16 cellular contexts compared by ENCODE assay signal in genomic region chr12:49583361-49584094, GRCh38. TPM values are rescaled to one million over a fixed set of nuclear protein-coding genes. Genes with fewer than 3 reads are reported as not detected.
A peak's percentile ranks its signal among the peaks of the same experiment; 100 is the strongest.
DNase-seq lines count a peak whose midpoint lies in the region; ATAC-seq and TF ChIP-seq lines count a peak whose summit lies in the region.
"Had no signal": no experiment of that assay in that cellular context is flagged by ENCODE, and none has a peak within 500 bp of the region (broad histone marks: within the 10 kb centered on the region; RNA-seq: fewer than 3 reads in every experiment).

No MANE protein-coding gene starts in this region.

- TF ChIP-seq CTCF in tibial nerve (IDR thresholded peaks at IDR 0.05), result no peak

- WGBS in tibial nerve, 2 donors, result 62 to 64% methylated on average over 13 of the region's 13 CpGs

- no peak for TF ChIP-seq EP300 in tibial nerve (IDR thresholded peaks at IDR 0.05)

- peaks cover 0 to 54% (median 12%) of the 10 kb centered on the region in 4 donors for H3K4me1 ChIP-seq in tibial nerve

- TF ChIP-seq POLR2A in tibial nerve (IDR thresholded peaks at IDR 0.05), result no peak

- H3K27ac ChIP-seq in tibial nerve, result peak overlapping the region in 1 of 4 donors; percentile 54

- no peak overlapping the region for H3K4me3 ChIP-seq in tibial nerve
- H3K4me3 ChIP-seq: spleen had no signal

- no peaks in the 10 kb centered on the region for H3K9me3 ChIP-seq in tibial nerve
- H3K9me3 ChIP-seq: spleen had no signal

- H3K27me3 ChIP-seq in tibial nerve, result no peaks in the 10 kb centered on the region
- H3K27me3 ChIP-seq: spleen had no signal

- intact Hi-C loops in head of caudate nucleus (cut with DNase I), result no loop called here

- H3K36me3 ChIP-seq in tibial nerve, result peaks cover 0 to 18% (median 0%) of the 10 kb centered on the region in 3 donors

- DNase-seq in Ammon's horn (ENCODE audit: low spot score), result peak; percentile 47
- peak; percentile 82 for DNase-seq in SK-N-DZ (ENCODE audit: low spot score)
- peak in 26 of 42 donors; percentile 14 to 68 (median 32) for DNase-seq in head of caudate nucleus
- DNase-seq in pons (ENCODE audit: low spot score), result peak; percentile 35
- DNase-seq in tibial nerve (ENCODE audit: low spot score in 2 of 2), result no peak
- DNase-seq in stimulated activated CD4-positive, alpha-beta T cell treated with anti-CD3 and anti-CD28 coated beads, Interleukin-2, amount 100 ng/mL, for 24 hours, result no peak
- DNase-seq: activated CD4-positive, alpha-beta T cell treated with anti-CD3 and anti-CD28 coated beads for 4 hours; activated T-cell treated with anti-CD3 and anti-CD28 coated beads, Interleukin-2, amount 50 U/mL, for 4 hours; AML-193; H9; NCI-H2029; spleen; T-helper 17 cell had no signal

- ATAC-seq in HG02763 (IDR thresholded peaks at IDR 0.05; ENCODE audit: unreplicated experiment), result no peak
- no peak for ATAC-seq in HG02852 (IDR thresholded peaks at IDR 0.05; ENCODE audit: unreplicated experiment)
- ATAC-seq: activated T-cell treated with anti-CD3 and anti-CD28 coated beads, Interleukin-2, amount 50 U/mL, for 4 hours; T-helper 17 cell had no signal

RNA-seq across cellular contexts. Expression of gene MCRS1, which starts 15.6 kb away (rescaled TPM):
- 128 and 140 TPM in 2 replicates for polyA plus RNA-seq in SK-N-DZ (2014; cell fraction: cytosol; rRNA removed)
- polyA plus RNA-seq in SK-N-DZ (2014; cell fraction: nucleus; rRNA removed), result 202 and 227 TPM in 2 replicates
- total RNA-seq in tibial nerve, result 10 to 100 TPM; 42.0 to 67.2 (median 64.5) TPM

RNA-seq across cellular contexts. Expression of gene FAM186B, which starts 21.9 kb away (rescaled TPM):
- polyA plus RNA-seq in SK-N-DZ (2014; cell fraction: cytosol; rRNA removed), result 0.10 and 0.48 TPM in 2 replicates
- 0.25 TPM in 1 of 2 replicates, not detected in the other for polyA plus RNA-seq in SK-N-DZ (2014; cell fraction: nucleus; rRNA removed)
- total RNA-seq in tibial nerve, result under 1 TPM in 3 of 4 donors, not detected in 1; 0.42 to 0.98 (median 0.44) TPM

RNA-seq across cellular contexts. Expression of gene PRPF40B, which starts 39.8 kb away (rescaled TPM):
- polyA plus RNA-seq in SK-N-DZ (2014; cell fraction: cytosol; rRNA removed), result 11.2 and 12.7 TPM in 2 replicates
- polyA plus RNA-seq in SK-N-DZ (2014; cell fraction: nucleus; rRNA removed), result 60.3 and 78.8 TPM in 2 replicates
- total RNA-seq in tibial nerve, result 10 to 100 TPM; 18.1 to 36.0 (median 21.4) TPM

RNA-seq across cellular contexts. Expression of gene KCNH3, which starts 44.7 kb away (rescaled TPM):
- polyA plus RNA-seq in SK-N-DZ (2014; cell fraction: cytosol; rRNA removed), result 7.2 and 8.5 TPM in 2 replicates
- 15.3 and 21.5 TPM in 2 replicates for polyA plus RNA-seq in SK-N-DZ (2014; cell fraction: nucleus; rRNA removed)
- under 1 TPM in 2 of 4 donors, not detected in 2; 0.21 to 0.30 TPM for total RNA-seq in tibial nerve
- total RNA-seq: subcutaneous adipose tissue had no signal

Comparison
In these comparisons a context has a peak if more than half of its experiments do, and no peak if none do; other contexts are left out.
1. DNase-seq: peak in Ammon's horn (single experiment), SK-N-DZ (single experiment), head of caudate nucleus (26 of 42) and pons (single experiment); none in tibial nerve (0 of 2) and stimulated activated CD4-positive, alpha-beta T cell treated with anti-CD3 and anti-CD28 coated beads, Interleukin-2, amount 100 ng/mL, for 24 hours (0 of 2).